ENCODE assay signal across 1 cellular context in genomic region chr15:89455535-89455934, GRCh38.
TF ChIP-seq lines count a peak whose summit lies in the region.

No MANE protein-coding gene starts in this region.

TF ChIP-seq in HepG2, 621 proteins besides CTCF, POLR2A, EP300 and RAD21 (continued from another document and continues in another):
- peak; percentile 40; the same call in 1 of the 2 replicates for TF ChIP-seq FOXP4 (CRISPR knock-in tag; IDR thresholded peaks at IDR 0.05)
- TF ChIP-seq NFIC (IDR thresholded peaks at IDR 0.05; ENCODE audit: low read length) = 0 out of 2 replicates have a peak, but pooled peaks have one; percentile 48
- TF ChIP-seq MBNL3 (CRISPR knock-in tag; conservative IDR thresholded peaks at IDR 0.05) = no peak
- 0 out of 2 replicates have a peak, but pooled peaks have one; percentile 23 for TF ChIP-seq ZNF331 (CRISPR knock-in tag; IDR thresholded peaks at IDR 0.05)
- no peak for TF ChIP-seq ZBTB46 (CRISPR knock-in tag; IDR thresholded peaks at IDR 0.05; ENCODE audit: borderline replicate concordance)
- no peak for TF ChIP-seq FOXP1 (IDR thresholded peaks at IDR 0.05)
- peak; percentile 59; the same call in 1 of the 2 replicates for TF ChIP-seq FOXP1 (CRISPR knock-in tag; IDR thresholded peaks at IDR 0.05)
- TF ChIP-seq, protein P1, sequence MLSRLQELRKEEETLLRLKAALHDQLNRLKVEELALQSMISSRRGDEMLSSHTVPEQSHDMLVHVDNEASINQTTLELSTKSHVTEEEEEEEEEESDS (CRISPR knock-in tag; IDR thresholded peaks at IDR 0.05; ENCODE audit: borderline replicate concordance) = no peak
- peak; percentile 88 for TF ChIP-seq ONECUT2 (CRISPR knock-in tag; IDR thresholded peaks at IDR 0.05)
- 0 out of 2 replicates have a peak, but pooled peaks have one; percentile 64 for TF ChIP-seq SMAD3 (CRISPR knock-in tag; IDR thresholded peaks at IDR 0.05)
- TF ChIP-seq ZFY (CRISPR knock-in tag; IDR thresholded peaks at IDR 0.05) = 0 out of 2 replicates have a peak, but pooled peaks have one; percentile 25
- TF ChIP-seq ZNF496 (CRISPR knock-in tag; IDR thresholded peaks at IDR 0.05; ENCODE audit: insufficient replicate concordance) = no peak
- TF ChIP-seq REXO4 (CRISPR knock-in tag; IDR thresholded peaks at IDR 0.05; ENCODE audit: borderline replicate concordance) = no peak
- TF ChIP-seq CREB1 (IDR thresholded peaks at IDR 0.05) = no peak
- peak; percentile 60; the same call in 1 of the 2 replicates for TF ChIP-seq CREB1 (CRISPR knock-in tag; IDR thresholded peaks at IDR 0.05)
- TF ChIP-seq GATAD1 (CRISPR knock-in tag; IDR thresholded peaks at IDR 0.05) = no peak
- TF ChIP-seq, protein P2, sequence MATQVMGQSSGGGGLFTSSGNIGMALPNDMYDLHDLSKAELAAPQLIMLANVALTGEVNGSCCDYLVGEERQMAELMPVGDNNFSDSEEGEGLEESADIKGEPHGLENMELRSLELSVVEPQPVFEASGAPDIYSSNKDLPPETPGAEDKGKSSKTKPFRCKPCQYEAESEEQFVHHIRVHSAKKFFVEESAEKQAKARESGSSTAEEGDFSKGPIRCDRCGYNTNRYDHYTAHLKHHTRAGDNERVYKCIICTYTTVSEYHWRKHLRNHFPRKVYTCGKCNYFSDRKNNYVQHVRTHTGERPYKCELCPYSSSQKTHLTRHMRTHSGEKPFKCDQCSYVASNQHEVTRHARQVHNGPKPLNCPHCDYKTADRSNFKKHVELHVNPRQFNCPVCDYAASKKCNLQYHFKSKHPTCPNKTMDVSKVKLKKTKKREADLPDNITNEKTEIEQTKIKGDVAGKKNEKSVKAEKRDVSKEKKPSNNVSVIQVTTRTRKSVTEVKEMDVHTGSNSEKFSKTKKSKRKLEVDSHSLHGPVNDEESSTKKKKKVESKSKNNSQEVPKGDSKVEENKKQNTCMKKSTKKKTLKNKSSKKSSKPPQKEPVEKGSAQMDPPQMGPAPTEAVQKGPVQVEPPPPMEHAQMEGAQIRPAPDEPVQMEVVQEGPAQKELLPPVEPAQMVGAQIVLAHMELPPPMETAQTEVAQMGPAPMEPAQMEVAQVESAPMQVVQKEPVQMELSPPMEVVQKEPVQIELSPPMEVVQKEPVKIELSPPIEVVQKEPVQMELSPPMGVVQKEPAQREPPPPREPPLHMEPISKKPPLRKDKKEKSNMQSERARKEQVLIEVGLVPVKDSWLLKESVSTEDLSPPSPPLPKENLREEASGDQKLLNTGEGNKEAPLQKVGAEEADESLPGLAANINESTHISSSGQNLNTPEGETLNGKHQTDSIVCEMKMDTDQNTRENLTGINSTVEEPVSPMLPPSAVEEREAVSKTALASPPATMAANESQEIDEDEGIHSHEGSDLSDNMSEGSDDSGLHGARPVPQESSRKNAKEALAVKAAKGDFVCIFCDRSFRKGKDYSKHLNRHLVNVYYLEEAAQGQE (IDR thresholded peaks at IDR 0.05; ENCODE audit: borderline replicate concordance in 1 of 2, low read depth in 1 of 2, low read length in 2 of 2) = no peak
- no peak for TF ChIP-seq TERF1 (CRISPR knock-in tag; IDR thresholded peaks at IDR 0.05)
- TF ChIP-seq HDAC1 (CRISPR knock-in tag; IDR thresholded peaks at IDR 0.05) = peak; percentile 82
- TF ChIP-seq FOXO4 (CRISPR knock-in tag; conservative IDR thresholded peaks at IDR 0.05) = no peak
- TF ChIP-seq ZNF468 (CRISPR knock-in tag; IDR thresholded peaks at IDR 0.05) = no peak
- TF ChIP-seq, protein P3, sequence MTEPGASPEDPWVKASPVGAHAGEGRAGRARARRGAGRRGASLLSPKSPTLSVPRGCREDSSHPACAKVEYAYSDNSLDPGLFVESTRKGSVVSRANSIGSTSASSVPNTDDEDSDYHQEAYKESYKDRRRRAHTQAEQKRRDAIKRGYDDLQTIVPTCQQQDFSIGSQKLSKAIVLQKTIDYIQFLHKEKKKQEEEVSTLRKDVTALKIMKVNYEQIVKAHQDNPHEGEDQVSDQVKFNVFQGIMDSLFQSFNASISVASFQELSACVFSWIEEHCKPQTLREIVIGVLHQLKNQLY (CRISPR knock-in tag; IDR thresholded peaks at IDR 0.05) = peak; percentile 98
- TF ChIP-seq SP5 (CRISPR knock-in tag; IDR thresholded peaks at IDR 0.05; ENCODE audit: borderline replicate concordance, low read depth) = no peak
- TF ChIP-seq ZBTB7A (CRISPR knock-in tag; IDR thresholded peaks at IDR 0.05) = 0 out of 2 replicates have a peak, but pooled peaks have one; percentile 19
- no peak for TF ChIP-seq RARG (CRISPR knock-in tag; IDR thresholded peaks at IDR 0.05; ENCODE audit: low read depth)
- TF ChIP-seq FOXJ3 (CRISPR knock-in tag; IDR thresholded peaks at IDR 0.05; ENCODE audit: borderline replicate concordance) = peak; percentile 85; the same call in 1 of the 2 replicates
- no peak for TF ChIP-seq ZNF709 (CRISPR knock-in tag; IDR thresholded peaks at IDR 0.05)
- TF ChIP-seq AHDC1 (CRISPR knock-in tag; IDR thresholded peaks at IDR 0.05; ENCODE audit: borderline replicate concordance) = peak; percentile 59; the same call in 1 of the 2 replicates
- TF ChIP-seq, protein P4, sequence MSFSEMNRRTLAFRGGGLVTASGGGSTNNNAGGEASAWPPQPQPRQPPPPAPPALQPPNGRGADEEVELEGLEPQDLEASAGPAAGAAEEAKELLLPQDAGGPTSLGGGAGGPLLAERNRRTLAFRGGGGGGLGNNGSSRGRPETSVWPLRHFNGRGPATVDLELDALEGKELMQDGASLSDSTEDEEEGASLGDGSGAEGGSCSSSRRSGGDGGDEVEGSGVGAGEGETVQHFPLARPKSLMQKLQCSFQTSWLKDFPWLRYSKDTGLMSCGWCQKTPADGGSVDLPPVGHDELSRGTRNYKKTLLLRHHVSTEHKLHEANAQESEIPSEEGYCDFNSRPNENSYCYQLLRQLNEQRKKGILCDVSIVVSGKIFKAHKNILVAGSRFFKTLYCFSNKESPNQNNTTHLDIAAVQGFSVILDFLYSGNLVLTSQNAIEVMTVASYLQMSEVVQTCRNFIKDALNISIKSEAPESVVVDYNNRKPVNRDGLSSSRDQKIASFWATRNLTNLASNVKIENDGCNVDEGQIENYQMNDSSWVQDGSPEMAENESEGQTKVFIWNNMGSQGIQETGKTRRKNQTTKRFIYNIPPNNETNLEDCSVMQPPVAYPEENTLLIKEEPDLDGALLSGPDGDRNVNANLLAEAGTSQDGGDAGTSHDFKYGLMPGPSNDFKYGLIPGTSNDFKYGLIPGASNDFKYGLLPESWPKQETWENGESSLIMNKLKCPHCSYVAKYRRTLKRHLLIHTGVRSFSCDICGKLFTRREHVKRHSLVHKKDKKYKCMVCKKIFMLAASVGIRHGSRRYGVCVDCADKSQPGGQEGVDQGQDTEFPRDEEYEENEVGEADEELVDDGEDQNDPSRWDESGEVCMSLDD (CRISPR knock-in tag; IDR thresholded peaks at IDR 0.05; ENCODE audit: borderline replicate concordance) = no peak
- peak; percentile 87 for TF ChIP-seq ARNTL (CRISPR knock-in tag; IDR thresholded peaks at IDR 0.05)
- peak; percentile 55; the same call in 1 of the 2 replicates for TF ChIP-seq HNF4G (IDR thresholded peaks at IDR 0.05; ENCODE audit: borderline replicate concordance, low read depth, low read length)
- no peak for TF ChIP-seq HNF4G (CRISPR knock-in tag; IDR thresholded peaks at IDR 0.05; ENCODE audit: borderline replicate concordance, low read depth)
- TF ChIP-seq, protein P5, sequence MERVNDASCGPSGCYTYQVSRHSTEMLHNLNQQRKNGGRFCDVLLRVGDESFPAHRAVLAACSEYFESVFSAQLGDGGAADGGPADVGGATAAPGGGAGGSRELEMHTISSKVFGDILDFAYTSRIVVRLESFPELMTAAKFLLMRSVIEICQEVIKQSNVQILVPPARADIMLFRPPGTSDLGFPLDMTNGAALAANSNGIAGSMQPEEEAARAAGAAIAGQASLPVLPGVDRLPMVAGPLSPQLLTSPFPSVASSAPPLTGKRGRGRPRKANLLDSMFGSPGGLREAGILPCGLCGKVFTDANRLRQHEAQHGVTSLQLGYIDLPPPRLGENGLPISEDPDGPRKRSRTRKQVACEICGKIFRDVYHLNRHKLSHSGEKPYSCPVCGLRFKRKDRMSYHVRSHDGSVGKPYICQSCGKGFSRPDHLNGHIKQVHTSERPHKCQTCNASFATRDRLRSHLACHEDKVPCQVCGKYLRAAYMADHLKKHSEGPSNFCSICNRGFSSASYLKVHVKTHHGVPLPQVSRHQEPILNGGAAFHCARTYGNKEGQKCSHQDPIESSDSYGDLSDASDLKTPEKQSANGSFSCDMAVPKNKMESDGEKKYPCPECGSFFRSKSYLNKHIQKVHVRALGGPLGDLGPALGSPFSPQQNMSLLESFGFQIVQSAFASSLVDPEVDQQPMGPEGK (CRISPR knock-in tag; IDR thresholded peaks at IDR 0.05) = peak; percentile 18; the same call in 1 of the 2 replicates
- 0 out of 2 replicates have a peak, but pooled peaks have one; percentile 22 for TF ChIP-seq ZBTB7B (CRISPR knock-in tag; IDR thresholded peaks at IDR 0.05)
- TF ChIP-seq MEIS2 (CRISPR knock-in tag; IDR thresholded peaks at IDR 0.05) = no peak
